20 cellular contexts compared by ENCODE assay signal in genomic region chr4:8181844-8182243, GRCh38. TPM values are rescaled to one million over a fixed set of nuclear protein-coding genes. Genes with fewer than 3 reads are reported as not detected.
DNase-seq lines count a peak whose midpoint lies in the region; ATAC-seq and TF ChIP-seq lines count a peak whose summit lies in the region.
"Had no signal": no experiment of that assay in that cellular context is flagged by ENCODE, and none has a peak within 500 bp of the region (broad histone marks: within the 10 kb centered on the region; RNA-seq: fewer than 3 reads in every experiment).

No MANE protein-coding gene starts in this region.

- H3K9me2 ChIP-seq in hepatocyte (replicated peaks; ENCODE audit: insufficient read depth) = no peaks in the 10 kb centered on the region

- H3K4me2 ChIP-seq in hepatocyte (peak overlapping the region; percentile 20), neuronal stem cell (ENCODE audit: insufficient read depth, low read length, poor library complexity, severe bottlenecking) (no peak overlapping the region)

- POLR2A ChIA-PET in HEK293T (lab: Yijun Ruan, JAX) = no interaction called here

- H3K18ac ChIP-seq in neuronal stem cell (ENCODE audit: low read length) = peak overlapping the region; percentile 78

- no peak overlapping the region for H3K4ac ChIP-seq in neuronal stem cell (ENCODE audit: low read length)

- H3K27me3 ChIP-seq in hepatocyte (no peaks in the 10 kb centered on the region), neuronal stem cell (ENCODE audit: control insufficient read depth in 3 of 3, insufficient read depth in 3 of 3, low read depth in 1 of 3, low read length in 3 of 3) (peaks cover 0 to 8% (median 0%) of the 10 kb centered on the region in 3 experiments)
- H3K27me3 ChIP-seq: esophagus muscularis mucosa had no signal

- no peak overlapping the region for H4K91ac ChIP-seq in neuronal stem cell (ENCODE audit: low read depth, low read length, poor library complexity)

- intact Hi-C loops in posterior vena cava (cut with DNase I) = no loop called here

- no peaks in the 10 kb centered on the region for H3K36me3 ChIP-seq in hepatocyte (replicated peaks; ENCODE audit: insufficient read depth, low read depth)
- no peaks in the 10 kb centered on the region for H3K36me3 ChIP-seq in neuronal stem cell (replicated peaks in 1 of 2; ENCODE audit: control insufficient read depth in 2 of 2, insufficient read depth in 2 of 2, low read length in 2 of 2)
- H3K36me3 ChIP-seq: esophagus muscularis mucosa had no signal

- H2BK5ac ChIP-seq in neuronal stem cell (ENCODE audit: low read length) = peak overlapping the region; percentile 78

- no peak overlapping the region for H3K4me3 ChIP-seq in hepatocyte
- H3K4me3 ChIP-seq in neuronal stem cell (ENCODE audit: low read length in 2 of 2) = no peak overlapping the region
- H3K4me3 ChIP-seq: esophagus muscularis mucosa had no signal

- peak; percentile 66 for DNase-seq in hepatocyte (ENCODE audit: low spot score)
- DNase-seq in neuronal stem cell (ENCODE audit: low spot score) = no peak
- DNase-seq in HEK293T (ENCODE audit: extremely low spot score) = no peak
- no peak for DNase-seq in posterior vena cava (ENCODE audit: low spot score)
- DNase-seq in G401 (ENCODE audit: low spot score) = no peak
- DNase-seq: activated CD4-positive, alpha-beta T cell treated with anti-CD3 and anti-CD28 coated beads, Interleukin-2, amount 50 U/mL, for 4 hours; activated naive CD4-positive, alpha-beta T cell treated with anti-CD3 and anti-CD28 coated beads, Interleukin-2, amount 10 ng/mL, durations not matched to agents 7 days and 5 days; activated T-cell treated with anti-CD3 and anti-CD28 coated beads for 4 hours; CD4-positive, alpha-beta T cell; dermis blood vessel endothelial cell; DMS79 treated with DMSO at 0.1 percent for 48 hours; H9; NCI-H1417 treated with DMSO at 0.1 percent for 48 hours; NCI-H2171 treated with DMSO at 0.1 percent for 48 hours; stimulated activated naive B cell treated with anti-CD40 and anti-IgM and Interleukin-4, amounts not matched to agents 10 μg/mL and 1 μg/mL and 100 μg/mL, for 72 hours; SW 1271 had no signal

- H2BK15ac ChIP-seq in neuronal stem cell (ENCODE audit: low read length) = peak overlapping the region; percentile 81

- peak overlapping the region; percentile 31 for H3K14ac ChIP-seq in neuronal stem cell (ENCODE audit: low read length)

- in situ Hi-C loops in G401 (cut with HindIII; ENCODE audit: low sequenced_read_pairs) = no loop called here

- CTCF ChIA-PET in HEK293T (lab: Yijun Ruan, JAX) = interaction anchor here (0.7 kb wide), 1 partner anchor 47 kb away, joined by 3 read pairs; no protein-coding TSS in a partner anchor

- H3K27ac ChIP-seq in C4-2B (peak overlapping the region; percentile 47), VCaP (peak overlapping the region; percentile 11; the same call in 1 of the 2 replicates), hepatocyte (peak overlapping the region; percentile 37), neuronal stem cell (replicated peaks; ENCODE audit: low read length) (no peak overlapping the region)
- H3K27ac ChIP-seq: esophagus muscularis mucosa had no signal

- H3K9me3 ChIP-seq in hepatocyte (ENCODE audit: low read depth) (no peaks in the 10 kb centered on the region), neuronal stem cell (replicated peaks in 1 of 2; ENCODE audit: control insufficient read depth in 2 of 2, insufficient read depth in 1 of 2, low read depth in 1 of 2, low read length in 2 of 2) (no peaks in the 10 kb centered on the region)
- H3K9me3 ChIP-seq: esophagus muscularis mucosa had no signal

- TF ChIP-seq CTCF in C4-2B (conservative IDR thresholded peaks at IDR 0.05) = no peak
- no peak for TF ChIP-seq CTCF in VCaP (conservative IDR thresholded peaks at IDR 0.05)
- no peak for TF ChIP-seq CTCF in hepatocyte (IDR thresholded peaks at IDR 0.05; ENCODE audit: poor library complexity)

- no peak for ATAC-seq in GM21737 (IDR thresholded peaks at IDR 0.05; ENCODE audit: unreplicated experiment)
- ATAC-seq: stimulated activated naive B cell treated with anti-CD40 and anti-IgM and Interleukin-4, amounts not matched to agents 10 μg/mL and 1 μg/mL and 100 μg/mL, for 72 hours had no signal

- H3K4me1 ChIP-seq in hepatocyte (ENCODE audit: insufficient read depth) (peaks cover 31% of the 10 kb centered on the region), neuronal stem cell (ENCODE audit: control insufficient read depth in 2 of 2, insufficient read depth in 1 of 2, low read depth in 1 of 2, low read length in 2 of 2) (peaks cover 0 to 5% of the 10 kb centered on the region in 2 donors)

- peak overlapping the region; percentile 18 for H3K23ac ChIP-seq in neuronal stem cell (ENCODE audit: low read depth, low read length, poor library complexity)

- H2AK5ac ChIP-seq in neuronal stem cell (ENCODE audit: low read depth, low read length) = peak overlapping the region; percentile 79

- 52% methylated on average over 7 of the region's 7 CpGs for WGBS in hepatocyte (ENCODE audit: low lambda C conversion rate, missing lambda C conversion rate)
- WGBS in neuronal stem cell (ENCODE audit: extremely low coverage in 2 of 2, insufficient read length in 2 of 2, insufficient replicate concordance in 1 of 2), 2 donors = no CpG with 5 or more reads among the region's 7 CpGs

- H3K9ac ChIP-seq in neuronal stem cell (ENCODE audit: low read depth, low read length, poor library complexity) = peak overlapping the region; percentile 50

- H4K8ac ChIP-seq in neuronal stem cell (ENCODE audit: low read depth, low read length) = peak overlapping the region; percentile 59

- no peaks in the 10 kb centered on the region for H3K79me2 ChIP-seq in hepatocyte

- H2BK12ac ChIP-seq in neuronal stem cell (ENCODE audit: low read length) = no peak overlapping the region

- no peaks in the 10 kb centered on the region for H4K20me1 ChIP-seq in hepatocyte (ENCODE audit: insufficient read depth, poor library complexity, severe bottlenecking)

- no peaks in the 10 kb centered on the region for H3K79me1 ChIP-seq in neuronal stem cell (ENCODE audit: low read depth, low read length)

- no peak overlapping the region for H2BK120ac ChIP-seq in neuronal stem cell (ENCODE audit: low read depth, low read length)

- no peak overlapping the region for H2AFZ ChIP-seq in hepatocyte
- H2AFZ ChIP-seq in neuronal stem cell (ENCODE audit: low read length) = no peak overlapping the region

TF ChIP-seq in HEK293T, 16 proteins besides CTCF, POLR2A, EP300 and RAD21:
- no peak for TF ChIP-seq LEF1 (IDR thresholded peaks at IDR 0.05; ENCODE audit: borderline replicate concordance)
- TF ChIP-seq TARDBP (IDR thresholded peaks at IDR 0.05) = no peak
- no peak for TF ChIP-seq HDGF (IDR thresholded peaks at IDR 0.05; ENCODE audit: borderline replicate concordance)
- TF ChIP-seq FOXM1 (IDR thresholded peaks at IDR 0.05; ENCODE audit: borderline replicate concordance) = no peak
- TF ChIP-seq SUZ12 (IDR thresholded peaks at IDR 0.05) = no peak
- TF ChIP-seq ARNT (IDR thresholded peaks at IDR 0.05) = no peak
- TF ChIP-seq SP1 (IDR thresholded peaks at IDR 0.05) = no peak
- no peak for TF ChIP-seq NFRKB (IDR thresholded peaks at IDR 0.05)
- no peak for TF ChIP-seq CTBP1 (IDR thresholded peaks at IDR 0.05; ENCODE audit: borderline replicate concordance)
- no peak for TF ChIP-seq FOXA1 (IDR thresholded peaks at IDR 0.05)
- no peak for TF ChIP-seq ZNF384 (IDR thresholded peaks at IDR 0.05)
- no peak for TF ChIP-seq BHLHE40 (IDR thresholded peaks at IDR 0.05; ENCODE audit: borderline replicate concordance)
- no peak for TF ChIP-seq ELF4 (IDR thresholded peaks at IDR 0.05)
- no peak for TF ChIP-seq FOXK2 (IDR thresholded peaks at IDR 0.05)
- no peak for TF ChIP-seq L3MBTL2 (conservative IDR thresholded peaks at IDR 0.05)
- no peak for TF ChIP-seq PKNOX1 (IDR thresholded peaks at IDR 0.05)

RNA-seq across cellular contexts. Expression of gene SH3TC1, which starts 17.2 kb away (rescaled TPM):
- total RNA-seq in hepatocyte (16.5 and 35.4 TPM in 2 replicates), posterior vena cava (10 to 100 TPM; 36.6 to 45.1 TPM)
- 30.3 and 41.2 TPM in 2 replicates for polyA plus RNA-seq in hepatocyte
- 0.13 TPM for polyA plus RNA-seq in neuronal stem cell (2013, experiment 1 of 2)
- polyA plus RNA-seq in neuronal stem cell (2013, experiment 2 of 2) = 0.08 TPM
- not detected in 2 replicates for total RNA-seq in G401 (2014; rRNA removed; shearing (Covaris generic))

RNA-seq across cellular contexts. Expression of gene ABLIM2, which starts 23.2 kb away (rescaled TPM):
- total RNA-seq in hepatocyte (0.68 and 1.7 TPM in 2 replicates), posterior vena cava (10 to 100 TPM; 11.7 to 23.8 TPM)
- 2.0 and 3.3 TPM in 2 replicates for polyA plus RNA-seq in hepatocyte
- polyA plus RNA-seq in neuronal stem cell (2013, experiment 1 of 2) = 0.78 TPM
- polyA plus RNA-seq in neuronal stem cell (2013, experiment 2 of 2) = 0.93 TPM
- 0.37 and 1.3 TPM in 2 replicates for total RNA-seq in G401 (2014; rRNA removed; shearing (Covaris generic))

Comparison
In these comparisons a context has a peak if more than half of its experiments do, and no peak if none do; other contexts are left out.
1. RNA of gene SH3TC1, which starts 17.2 kb away (total RNA-seq): 36.6 to 45.1 TPM in posterior vena cava and 16.5 to 35.4 TPM in hepatocyte; not detected in G401; every median in the first group is over 10 times any median in the second.